ENCODE assay signal across 17 cellular contexts in genomic region chr13:107680115-107680514, GRCh38.
DNase-seq lines count a peak whose midpoint lies in the region; ATAC-seq, FAIRE-seq and TF ChIP-seq lines count a peak whose summit lies in the region.
"Had no signal": no experiment of that assay in that cellular context is flagged by ENCODE, and none has a peak within 500 bp of the region (broad histone marks: within the 10 kb centered on the region; RNA-seq: fewer than 3 reads in every experiment).

No MANE protein-coding gene starts in this region.

- POLR2A ChIA-PET in A673 (lab: Charles Lee; ENCODE audit: low non-redundant PET): no interaction called here

- intact Hi-C loops in A673 (cut with micrococcal nuclease; ENCODE audit: unreplicated experiment): no loop called here

- H3K27ac ChIP-seq in A673 (ENCODE audit: low read depth, low read length, poor library complexity, severe bottlenecking) (no peak overlapping the region), smooth muscle cell (ENCODE audit: low read depth) (no peak overlapping the region)
- H3K27ac ChIP-seq: heart left ventricle, sigmoid colon had no signal

- WGBS in smooth muscle cell (ENCODE audit: low lambda C conversion rate): 81% methylated on average over 7 of the region's 7 CpGs

- H3K36me3 ChIP-seq in A673 (ENCODE audit: insufficient read depth, low read length, poor library complexity, severe bottlenecking): no peaks in the 10 kb centered on the region
- H3K36me3 ChIP-seq in smooth muscle cell (ENCODE audit: low read depth): no peaks in the 10 kb centered on the region
- H3K36me3 ChIP-seq: heart left ventricle, sigmoid colon had no signal

- CTCF ChIA-PET in A673 (lab: Charles Lee): interaction anchor here (0.6 kb wide), 1 partner anchor 476 kb away, joined by 3 read pairs; no protein-coding TSS in a partner anchor

- TF ChIP-seq CTCF in A673 (conservative IDR thresholded peaks at IDR 0.05; ENCODE audit: low read depth, low read length) (peak; percentile 33), smooth muscle cell (IDR thresholded peaks at IDR 0.05; ENCODE audit: borderline replicate concordance, insufficient read depth, poor library complexity, severe bottlenecking) (no peak)

- H3K4me1 ChIP-seq in A673 (ENCODE audit: insufficient read depth, low read length, poor library complexity, severe bottlenecking) (no peaks in the 10 kb centered on the region), smooth muscle cell (ENCODE audit: low read depth) (no peaks in the 10 kb centered on the region)
- H3K4me1 ChIP-seq: heart left ventricle, sigmoid colon had no signal

- FAIRE-seq in H54 (lab: Jason Lieb, UNC): peak; percentile 93
- FAIRE-seq: endometrium had no signal

- no peak overlapping the region for H3K4me2 ChIP-seq in smooth muscle cell

- H3F3A ChIP-seq in smooth muscle cell (ENCODE audit: low read depth): no peaks in the 10 kb centered on the region

- peak; percentile 19 for DNase-seq in A673 (ENCODE audit: low spot score)
- DNase-seq in H54 (ENCODE audit: insufficient read length, low spot score): peak; percentile 37
- DNase-seq in NCI-H748 (lab: John Stamatoyannopoulos, UW; ENCODE audit: unreplicated experiment): peak; percentile 80
- DNase-seq in dermis blood vessel endothelial cell: peak; percentile 26
- no peak for DNase-seq in NCI-H187 treated with DMSO at 0.1 percent for 48 hours (lab: John Stamatoyannopoulos, UW)
- no peak for DNase-seq in smooth muscle cell (lab: John Stamatoyannopoulos, UW; ENCODE audit: unreplicated experiment)
- DNase-seq: activated CD8-positive, alpha-beta T cell treated with anti-CD3 and anti-CD28 coated beads, Interleukin-2, amount 10 ng/mL, durations not matched to agents 7 days and 5 days; activated gamma-delta T cell treated with Interleukin-2 at 50 U/mL for 16 hours; heart left ventricle; KG1; left ventricle myocardium superior; NCI-H524 treated with DMSO at 0.1 percent for 48 hours; sigmoid colon; stimulated activated naive CD4-positive, alpha-beta T cell treated with Interleukin-2 at 50 U/mL for 16 hours had no signal

- no peak overlapping the region for H3K4me3 ChIP-seq in A673 (ENCODE audit: low read depth, low read length, poor library complexity, severe bottlenecking)
- no peak overlapping the region for H3K4me3 ChIP-seq in smooth muscle cell
- H3K4me3 ChIP-seq: heart left ventricle, sigmoid colon had no signal

- TF ChIP-seq POLR2A in H54 (IDR thresholded peaks at IDR 0.05; ENCODE audit: low read depth, low read length): no peak

- H3K27me3 ChIP-seq in A673 (replicated peaks; ENCODE audit: insufficient read depth, low read depth, low read length, poor library complexity) (no peaks in the 10 kb centered on the region), smooth muscle cell (ENCODE audit: low read depth) (no peaks in the 10 kb centered on the region)
- H3K27me3 ChIP-seq: heart left ventricle, sigmoid colon had no signal

- ATAC-seq in HG02840 (IDR thresholded peaks at IDR 0.05; ENCODE audit: low FRiP score, unreplicated experiment): no peak
- ATAC-seq in HG03442 (IDR thresholded peaks at IDR 0.05; ENCODE audit: unreplicated experiment): no peak
- ATAC-seq: activated CD8-positive, alpha-beta T cell treated with anti-CD3 and anti-CD28 coated beads, Interleukin-2, amount 10 ng/mL, durations not matched to agents 7 days and 5 days; heart left ventricle; left ventricle myocardium superior had no signal

- H3K9ac ChIP-seq in smooth muscle cell (ENCODE audit: low read depth): no peak overlapping the region

- H3K9me3 ChIP-seq in A673 (ENCODE audit: low read depth, low read length, poor library complexity, severe bottlenecking): no peaks in the 10 kb centered on the region
- H3K9me3 ChIP-seq in smooth muscle cell (replicated peaks; ENCODE audit: low read depth): no peaks in the 10 kb centered on the region
- H3K9me3 ChIP-seq: heart left ventricle, sigmoid colon had no signal

- no peaks in the 10 kb centered on the region for H3K79me2 ChIP-seq in smooth muscle cell (ENCODE audit: low read depth)

- no peak overlapping the region for H2AFZ ChIP-seq in smooth muscle cell (ENCODE audit: low read depth)

- no TSS peak for BruUV-seq in A673 (replicated peaks; lab: Mats Ljungman, UMichigan)

- H4K20me1 ChIP-seq in smooth muscle cell (ENCODE audit: low read depth): no peaks in the 10 kb centered on the region

Comparison
In these comparisons a context has a peak if more than half of its experiments do, and no peak if none do; other contexts are left out.
1. DNase-seq: peak in A673 (single experiment), H54 (single experiment), NCI-H748 (single experiment) and dermis blood vessel endothelial cell (single experiment); none in NCI-H187 treated with DMSO at 0.1 percent for 48 hours (single experiment) and smooth muscle cell (single experiment).